In genomic region chr5:951940-952596, GRCh38 we compare ENCODE assay signal across 2 cellular contexts.
TF ChIP-seq lines count a peak whose summit lies in the region.

No MANE protein-coding gene starts in this region.

TF ChIP-seq in SK-N-SH, 30 proteins besides CTCF, POLR2A, EP300 and RAD21 (continued from another document):
- TF ChIP-seq ZBTB33 (IDR thresholded peaks at IDR 0.05; ENCODE audit: borderline replicate concordance, low read depth) (no peak), TAF1 (IDR thresholded peaks at IDR 0.05; ENCODE audit: borderline replicate concordance, low read depth, low read length) (no peak), TEAD4 (IDR thresholded peaks at IDR 0.05; ENCODE audit: borderline replicate concordance, insufficient read depth) (no peak), TCF12 (IDR thresholded peaks at IDR 0.05) (no peak), RCOR1 (IDR thresholded peaks at IDR 0.05; ENCODE audit: low read length) (no peak), FOXJ3 (CRISPR knock-in tag; IDR thresholded peaks at IDR 0.05) (no peak), SMC3 (IDR thresholded peaks at IDR 0.05; ENCODE audit: low read depth, low read length) (no peak), GABPA (IDR thresholded peaks at IDR 0.05; ENCODE audit: low read depth) (no peak), PBX3 (IDR thresholded peaks at IDR 0.05) (no peak), FOSL2 (IDR thresholded peaks at IDR 0.05; ENCODE audit: borderline replicate concordance, low read depth) (no peak), FOXM1 (IDR thresholded peaks at IDR 0.05; ENCODE audit: low read depth) (no peak), USF2 (IDR thresholded peaks at IDR 0.05; ENCODE audit: borderline replicate concordance, low read depth, low read length) (no peak), MEF2A (IDR thresholded peaks at IDR 0.05; ENCODE audit: borderline replicate concordance, low read depth) (no peak), EZH2phosphoT487 (IDR thresholded peaks at IDR 0.05; ENCODE audit: borderline replicate concordance, low read depth) (no peak), JUND (IDR thresholded peaks at IDR 0.05) (no peak), MAX (IDR thresholded peaks at IDR 0.05; ENCODE audit: low read depth) (no peak), NFIC (IDR thresholded peaks at IDR 0.05; ENCODE audit: borderline replicate concordance) (no peak)
TF ChIP-seq in SK-N-SH: peak in this region for 0.

TF ChIP-seq in SK-N-SH treated with all-trans-retinoic acid at 6 μM for 48 hours, 23 proteins besides CTCF, POLR2A, EP300 and RAD21 (continued from another document):
- TF ChIP-seq PATZ1 (CRISPR knock-in tag; IDR thresholded peaks at IDR 0.05; ENCODE audit: borderline replicate concordance) (no peak), ISL1 (CRISPR knock-in tag; IDR thresholded peaks at IDR 0.05) (no peak)
TF ChIP-seq in SK-N-SH treated with all-trans-retinoic acid at 6 μM for 48 hours: peak in this region for 0.
